In genomic region chr21:44972821-44973220, GRCh38 we compare ENCODE assay signal across 1 cellular context.
TF ChIP-seq lines count a peak whose summit lies in the region.

No MANE protein-coding gene starts in this region.

TF ChIP-seq in GM23338, 12 proteins besides CTCF, POLR2A, EP300 and RAD21:
- TF ChIP-seq REST (IDR thresholded peaks at IDR 0.05; ENCODE audit: unreplicated experiment) (no peak), POLR2AphosphoS5 (IDR thresholded peaks at IDR 0.05; ENCODE audit: low read depth) (no peak), EZH2 (IDR thresholded peaks at IDR 0.05; ENCODE audit: low read depth, unreplicated experiment) (no peak), STAT1 (IDR thresholded peaks at IDR 0.05; ENCODE audit: unreplicated experiment) (no peak), ETS1 (IDR thresholded peaks at IDR 0.05) (no peak), CREB1 (CRISPR knock-in tag; IDR thresholded peaks at IDR 0.05; ENCODE audit: low read depth) (no peak), EZH2phosphoT487 (IDR thresholded peaks at IDR 0.05; ENCODE audit: unreplicated experiment) (no peak), JUNB (IDR thresholded peaks at IDR 0.05; ENCODE audit: unreplicated experiment) (no peak), ZNF331 (CRISPR knock-in tag; IDR thresholded peaks at IDR 0.05; ENCODE audit: low read depth) (no peak), NANOG (IDR thresholded peaks at IDR 0.05; ENCODE audit: borderline replicate concordance) (no peak), ZNF114 (CRISPR knock-in tag; IDR thresholded peaks at IDR 0.05) (no peak)
- TF ChIP-seq, protein P1, sequence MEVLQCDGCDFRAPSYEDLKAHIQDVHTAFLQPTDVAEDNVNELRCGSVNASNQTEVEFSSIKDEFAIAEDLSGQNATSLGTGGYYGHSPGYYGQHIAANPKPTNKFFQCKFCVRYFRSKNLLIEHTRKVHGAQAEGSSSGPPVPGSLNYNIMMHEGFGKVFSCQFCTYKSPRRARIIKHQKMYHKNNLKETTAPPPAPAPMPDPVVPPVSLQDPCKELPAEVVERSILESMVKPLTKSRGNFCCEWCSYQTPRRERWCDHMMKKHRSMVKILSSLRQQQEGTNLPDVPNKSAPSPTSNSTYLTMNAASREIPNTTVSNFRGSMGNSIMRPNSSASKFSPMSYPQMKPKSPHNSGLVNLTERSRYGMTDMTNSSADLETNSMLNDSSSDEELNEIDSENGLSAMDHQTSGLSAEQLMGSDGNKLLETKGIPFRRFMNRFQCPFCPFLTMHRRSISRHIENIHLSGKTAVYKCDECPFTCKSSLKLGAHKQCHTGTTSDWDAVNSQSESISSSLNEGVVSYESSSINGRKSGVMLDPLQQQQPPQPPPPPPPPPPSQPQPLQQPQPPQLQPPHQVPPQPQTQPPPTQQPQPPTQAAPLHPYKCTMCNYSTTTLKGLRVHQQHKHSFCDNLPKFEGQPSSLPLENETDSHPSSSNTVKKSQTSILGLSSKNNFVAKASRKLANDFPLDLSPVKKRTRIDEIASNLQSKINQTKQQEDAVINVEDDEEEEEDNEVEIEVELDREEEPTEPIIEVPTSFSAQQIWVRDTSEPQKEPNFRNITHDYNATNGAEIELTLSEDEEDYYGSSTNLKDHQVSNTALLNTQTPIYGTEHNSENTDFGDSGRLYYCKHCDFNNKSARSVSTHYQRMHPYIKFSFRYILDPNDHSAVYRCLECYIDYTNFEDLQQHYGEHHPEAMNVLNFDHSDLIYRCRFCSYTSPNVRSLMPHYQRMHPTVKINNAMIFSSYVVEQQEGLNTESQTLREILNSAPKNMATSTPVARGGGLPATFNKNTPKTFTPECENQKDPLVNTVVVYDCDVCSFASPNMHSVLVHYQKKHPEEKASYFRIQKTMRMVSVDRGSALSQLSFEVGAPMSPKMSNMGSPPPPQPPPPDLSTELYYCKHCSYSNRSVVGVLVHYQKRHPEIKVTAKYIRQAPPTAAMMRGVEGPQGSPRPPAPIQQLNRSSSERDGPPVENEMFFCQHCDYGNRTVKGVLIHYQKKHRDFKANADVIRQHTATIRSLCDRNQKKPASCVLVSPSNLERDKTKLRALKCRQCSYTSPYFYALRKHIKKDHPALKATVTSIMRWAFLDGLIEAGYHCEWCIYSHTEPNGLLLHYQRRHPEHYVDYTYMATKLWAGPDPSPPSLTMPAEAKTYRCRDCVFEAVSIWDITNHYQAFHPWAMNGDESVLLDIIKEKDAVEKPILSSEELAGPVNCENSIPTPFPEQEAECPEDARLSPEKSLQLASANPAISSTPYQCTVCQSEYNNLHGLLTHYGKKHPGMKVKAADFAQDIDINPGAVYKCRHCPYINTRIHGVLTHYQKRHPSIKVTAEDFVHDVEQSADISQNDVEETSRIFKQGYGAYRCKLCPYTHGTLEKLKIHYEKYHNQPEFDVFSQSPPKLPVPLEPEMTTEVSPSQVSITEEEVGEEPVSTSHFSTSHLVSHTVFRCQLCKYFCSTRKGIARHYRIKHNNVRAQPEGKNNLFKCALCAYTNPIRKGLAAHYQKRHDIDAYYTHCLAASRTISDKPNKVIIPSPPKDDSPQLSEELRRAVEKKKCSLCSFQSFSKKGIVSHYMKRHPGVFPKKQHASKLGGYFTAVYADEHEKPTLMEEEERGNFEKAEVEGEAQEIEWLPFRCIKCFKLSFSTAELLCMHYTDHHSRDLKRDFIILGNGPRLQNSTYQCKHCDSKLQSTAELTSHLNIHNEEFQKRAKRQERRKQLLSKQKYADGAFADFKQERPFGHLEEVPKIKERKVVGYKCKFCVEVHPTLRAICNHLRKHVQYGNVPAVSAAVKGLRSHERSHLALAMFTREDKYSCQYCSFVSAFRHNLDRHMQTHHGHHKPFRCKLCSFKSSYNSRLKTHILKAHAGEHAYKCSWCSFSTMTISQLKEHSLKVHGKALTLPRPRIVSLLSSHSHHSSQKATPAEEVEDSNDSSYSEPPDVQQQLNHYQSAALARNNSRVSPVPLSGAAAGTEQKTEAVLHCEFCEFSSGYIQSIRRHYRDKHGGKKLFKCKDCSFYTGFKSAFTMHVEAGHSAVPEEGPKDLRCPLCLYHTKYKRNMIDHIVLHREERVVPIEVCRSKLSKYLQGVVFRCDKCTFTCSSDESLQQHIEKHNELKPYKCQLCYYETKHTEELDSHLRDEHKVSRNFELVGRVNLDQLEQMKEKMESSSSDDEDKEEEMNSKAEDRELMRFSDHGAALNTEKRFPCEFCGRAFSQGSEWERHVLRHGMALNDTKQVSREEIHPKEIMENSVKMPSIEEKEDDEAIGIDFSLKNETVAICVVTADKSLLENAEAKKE (CRISPR knock-in tag; IDR thresholded peaks at IDR 0.05) = no peak
